Comparison of ENCODE assay signal across 8 cellular contexts in genomic region chr11:64207247-64208085, GRCh38. TPM values are rescaled to one million over a fixed set of nuclear protein-coding genes. Genes with fewer than 3 reads are reported as not detected.
A peak's percentile ranks its signal among the peaks of the same experiment; 100 is the strongest.
DNase-seq lines count a peak whose midpoint lies in the region; ATAC-seq and TF ChIP-seq lines count a peak whose summit lies in the region.

No MANE protein-coding gene starts in this region.

- H3K36me3 ChIP-seq in SJSA1, result peaks cover 60% of the 10 kb centered on the region

- H3K9me3 Mint-ChIP-seq in activated naive CD4-positive, alpha-beta T cell treated with anti-CD3 and anti-CD28 coated beads, Interleukin-2, amount 50 U/mL, for 24 hours, result no peaks in the 10 kb centered on the region
- H3K9me3 Mint-ChIP-seq in immature natural killer cell, result no peaks in the 10 kb centered on the region

- H3K9me3 ChIP-seq in SJSA1 (replicated peaks), result no peaks in the 10 kb centered on the region

- H3K36me3 Mint-ChIP-seq in activated naive CD4-positive, alpha-beta T cell treated with anti-CD3 and anti-CD28 coated beads, Interleukin-2, amount 50 U/mL, for 24 hours, result peaks cover 20% of the 10 kb centered on the region
- H3K36me3 Mint-ChIP-seq in immature natural killer cell, result peaks cover 18 to 25% (median 21%) of the 10 kb centered on the region in 3 donors

- H3K4me3 Mint-ChIP-seq in activated naive CD4-positive, alpha-beta T cell treated with anti-CD3 and anti-CD28 coated beads, Interleukin-2, amount 50 U/mL, for 24 hours, result peak overlapping the region; percentile 93
- peak overlapping the region; percentile 90 to 95 (median 91) for H3K4me3 Mint-ChIP-seq in immature natural killer cell

- peak overlapping the region; percentile 62 for H3K27ac ChIP-seq in SJSA1

- H3K4me1 ChIP-seq in SJSA1 (replicated peaks), result peaks cover 25% of the 10 kb centered on the region

- peak overlapping the region; percentile 94 for H3K27ac Mint-ChIP-seq in activated naive CD4-positive, alpha-beta T cell treated with anti-CD3 and anti-CD28 coated beads, Interleukin-2, amount 50 U/mL, for 24 hours
- peak overlapping the region; percentile 91 to 96 (median 95) for H3K27ac Mint-ChIP-seq in immature natural killer cell

- peak; percentile 69 for ATAC-seq in HG02938 (IDR thresholded peaks at IDR 0.05; ENCODE audit: unreplicated experiment)

- TF ChIP-seq POLR2A in GM15510 (IDR thresholded peaks at IDR 0.05; ENCODE audit: borderline replicate concordance, extremely low read depth, insufficient read length), result peak; percentile 54

- H3K4me3 ChIP-seq in SJSA1, result no peak overlapping the region

- no peaks in the 10 kb centered on the region for H3K27me3 Mint-ChIP-seq in activated naive CD4-positive, alpha-beta T cell treated with anti-CD3 and anti-CD28 coated beads, Interleukin-2, amount 50 U/mL, for 24 hours
- peaks cover 5 to 11% (median 6%) of the 10 kb centered on the region in 3 donors for H3K27me3 Mint-ChIP-seq in immature natural killer cell (ENCODE audit: low read depth in 3 of 3)

- H3K27me3 ChIP-seq in SJSA1 (replicated peaks), result no peaks in the 10 kb centered on the region

- DNase-seq in SJSA1 (ENCODE audit: low read depth in 1 of 2, low spot score in 2 of 2) (peak; percentile 77 to 86), immature natural killer cell (peak; percentile 78 to 80 (median 79)), NCI-H345 (lab: John Stamatoyannopoulos, UW) (no peak), NCI-H2107 (lab: John Stamatoyannopoulos, UW) (no peak)
- peak; percentile 75 to 89 for DNase-seq in stimulated activated CD4-positive, alpha-beta T cell treated with anti-CD3 and anti-CD28 coated beads, Interleukin-4, amount 100 ng/mL, for 4 hours

- H3K4me1 Mint-ChIP-seq in activated naive CD4-positive, alpha-beta T cell treated with anti-CD3 and anti-CD28 coated beads, Interleukin-2, amount 50 U/mL, for 24 hours, result peaks cover 39% of the 10 kb centered on the region
- peaks cover 39 to 45% of the 10 kb centered on the region in 2 donors for H3K4me1 Mint-ChIP-seq in immature natural killer cell

RNA-seq across cellular contexts. Expression of gene FERMT3, which starts 0.9 kb away (rescaled TPM):
- total RNA-seq in SJSA1 (2014; rRNA removed; shearing (Covaris generic)), result 0.84 TPM in 1 of 2 replicates, not detected in the other
- 100 to 1,000 TPM; 181 to 297 (median 236) TPM for polyA plus RNA-seq in immature natural killer cell

RNA-seq across cellular contexts. Expression of gene TRPT1, which starts 18.5 kb away (rescaled TPM):
- 49.4 and 50.2 TPM in 2 replicates for total RNA-seq in SJSA1 (2014; rRNA removed; shearing (Covaris generic))
- 10 to 100 TPM; 42.2 to 51.0 (median 43.8) TPM for polyA plus RNA-seq in immature natural killer cell

RNA-seq across cellular contexts. Expression of gene NUDT22, which starts 18.6 kb away (rescaled TPM):
- total RNA-seq in SJSA1 (2014; rRNA removed; shearing (Covaris generic)), result 81.5 and 152 TPM in 2 replicates
- 10 to 100 TPM; 64.9 to 95.4 (median 74.9) TPM for polyA plus RNA-seq in immature natural killer cell

RNA-seq across cellular contexts. Expression of gene STIP1, which starts 21.5 kb away (rescaled TPM):
- 402 and 488 TPM in 2 replicates for total RNA-seq in SJSA1 (2014; rRNA removed; shearing (Covaris generic))
- 100 to 1,000 TPM in 1 of 3 donors, 10 to 100 TPM in 2; 51.3 to 113 (median 57.3) TPM for polyA plus RNA-seq in immature natural killer cell

RNA-seq across cellular contexts. Expression of gene DNAJC4, which starts 22.9 kb away (rescaled TPM):
- total RNA-seq in SJSA1 (2014; rRNA removed; shearing (Covaris generic)), result 2.7 and 11.9 TPM in 2 replicates
- polyA plus RNA-seq in immature natural killer cell, result 10 to 100 TPM; 25.2 to 32.6 (median 26.7) TPM

Comparison
In these comparisons a context has a peak if more than half of its experiments do, and no peak if none do; other contexts are left out.
1. DNase-seq: peak in SJSA1 (2 of 2), immature natural killer cell (3 of 3) and stimulated activated CD4-positive, alpha-beta T cell treated with anti-CD3 and anti-CD28 coated beads, Interleukin-4, amount 100 ng/mL, for 4 hours (2 of 2); none in NCI-H345 (single experiment) and NCI-H2107 (single experiment).